In the genomic region with DNA sequence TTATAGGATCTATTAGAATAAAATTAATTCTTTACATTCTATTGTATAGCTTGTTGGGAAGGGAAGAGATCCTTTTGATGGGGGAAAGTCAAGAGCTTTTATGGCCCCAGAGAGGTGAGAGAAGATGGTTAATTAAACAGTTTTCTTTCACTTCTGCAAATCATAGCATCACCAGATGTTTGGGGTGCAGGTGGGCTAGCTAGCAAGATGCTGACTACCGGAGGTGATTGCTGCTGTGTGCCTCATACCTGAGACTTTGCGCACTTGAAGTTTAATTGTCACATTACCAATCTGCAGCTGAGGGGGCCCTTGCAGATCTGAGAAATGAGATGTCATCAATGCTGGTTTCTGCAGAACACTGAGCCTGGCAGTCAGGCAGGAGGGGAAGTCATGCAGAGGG, we compare ENCODE assay signal across 16 cellular contexts.
DNase-seq lines count a peak whose midpoint lies in the region; ATAC-seq and TF ChIP-seq lines count a peak whose summit lies in the region.
"Had no signal": no experiment of that assay in that cellular context is flagged by ENCODE, and none has a peak within 500 bp of the region (broad histone marks: within the 10 kb centered on the region; RNA-seq: fewer than 3 reads in every experiment).

No MANE protein-coding gene starts in this region.

- intact Hi-C loops in adrenal gland (cut with DNase I), result no loop called here
- intact Hi-C loops in psoas muscle (cut with DNase I), result no loop called here

- no peaks in the 10 kb centered on the region for H3K79me2 ChIP-seq in MM.1S (ENCODE audit: low read length)
- H3K79me2 ChIP-seq in osteoblast (ENCODE audit: insufficient read depth, low read length), result no peaks in the 10 kb centered on the region

- WGBS in adrenal gland, 4 donors, result 93 to 97% (median 95%) methylated on average over 2 of the region's 2 CpGs; no CpG with 5 or more reads in 1 of the 4 donors
- 88 to 94% (median 88%) methylated on average over 2 of the region's 2 CpGs for WGBS in psoas muscle, 3 donors

- H3K4me1 ChIP-seq in MM.1S (ENCODE audit: low read length) (no peaks in the 10 kb centered on the region), osteoblast (ENCODE audit: insufficient read depth, low read length) (no peaks in the 10 kb centered on the region), adrenal gland (replicated peaks in 1 of 2) (no peaks in the 10 kb centered on the region), psoas muscle (no peaks in the 10 kb centered on the region)
- H3K4me1 ChIP-seq: HAP-1 had no signal

- H3K9me3 ChIP-seq in MM.1S (replicated peaks; ENCODE audit: insufficient read depth, low read length), result no peaks in the 10 kb centered on the region
- no peaks in the 10 kb centered on the region for H3K9me3 ChIP-seq in osteoblast (ENCODE audit: low read depth, low read length)
- H3K9me3 ChIP-seq in adrenal gland (replicated peaks in 1 of 3), result no peaks in the 10 kb centered on the region
- H3K9me3 ChIP-seq in psoas muscle, result no peaks in the 10 kb centered on the region
- H3K9me3 ChIP-seq: HAP-1 had no signal

- H3K36me3 ChIP-seq in MM.1S (replicated peaks; ENCODE audit: insufficient read depth, low read length) (no peaks in the 10 kb centered on the region), osteoblast (ENCODE audit: insufficient read depth, low read length) (no peaks in the 10 kb centered on the region), adrenal gland (replicated peaks in 1 of 2) (no peaks in the 10 kb centered on the region), psoas muscle (ENCODE audit: insufficient read depth in 1 of 2, low read depth in 1 of 2) (no peaks in the 10 kb centered on the region)
- H3K36me3 ChIP-seq: HAP-1 had no signal

- DNase-seq in MM.1S (peak; percentile 50), RPMI8226 (peak; percentile 79), osteoblast (ENCODE audit: insufficient read length, low spot score, missing footprints) (peak; percentile 19), OCI-M2 (lab: John Stamatoyannopoulos, UW; ENCODE audit: unreplicated experiment) (no peak), adrenal gland (no peak), psoas muscle (no peak)
- DNase-seq: C1 segment of cervical spinal cord; Calu3; CD4-positive, alpha-beta memory T cell; COR-L47; DMS53; DMS79 treated with DMSO at 0.1 percent for 48 hours; GF-D8; GOT3; HFFc6 had no signal

- no peak overlapping the region for H3K4me3 ChIP-seq in MM.1S (ENCODE audit: low read length)
- no peak overlapping the region for H3K4me3 ChIP-seq in osteoblast (ENCODE audit: insufficient read depth, low read length)
- H3K4me3 ChIP-seq in adrenal gland, result no peak overlapping the region
- H3K4me3 ChIP-seq in psoas muscle, result no peak overlapping the region
- H3K4me3 ChIP-seq: HAP-1 had no signal

- no peak for ATAC-seq in psoas muscle

- H4K20me1 ChIP-seq in MM.1S (ENCODE audit: insufficient read depth, low read length), result no peaks in the 10 kb centered on the region
- no peaks in the 10 kb centered on the region for H4K20me1 ChIP-seq in osteoblast (ENCODE audit: insufficient read depth, low read length)

- no peaks in the 10 kb centered on the region for H3F3A ChIP-seq in MM.1S (ENCODE audit: insufficient read depth, low read length)

- H2AFZ ChIP-seq in MM.1S (ENCODE audit: low read length) (no peak overlapping the region), osteoblast (ENCODE audit: low read length) (no peak overlapping the region)

- no peak overlapping the region for H3K9ac ChIP-seq in MM.1S (ENCODE audit: low read length)

- H3K27ac ChIP-seq in MM.1S (ENCODE audit: low read length) (peak overlapping the region; percentile 24; the same call in 1 of the 2 replicates), osteoblast (ENCODE audit: low read depth, low read length) (no peak overlapping the region), adrenal gland (no peak overlapping the region), psoas muscle (no peak overlapping the region)

- no peak for TF ChIP-seq CTCF in MM.1S (IDR thresholded peaks at IDR 0.05; ENCODE audit: low read length)
- no peak for TF ChIP-seq CTCF in osteoblast (IDR thresholded peaks at IDR 0.05; ENCODE audit: extremely low read depth, low read depth, low read length)
- TF ChIP-seq CTCF in adrenal gland (IDR thresholded peaks at IDR 0.05), result no peak
- no peak for TF ChIP-seq CTCF in psoas muscle (IDR thresholded peaks at IDR 0.05)

- H3K9me2 ChIP-seq in MM.1S (replicated peaks; ENCODE audit: insufficient read depth, low read length), result no peaks in the 10 kb centered on the region

- H3K4me2 ChIP-seq in MM.1S (ENCODE audit: low read depth, low read length), result 0 out of 2 replicates have a peak overlapping the region, but pooled peaks have one; percentile 6
- no peak overlapping the region for H3K4me2 ChIP-seq in osteoblast (ENCODE audit: insufficient read depth, low read length)

- TF ChIP-seq POLR2A in adrenal gland (IDR thresholded peaks at IDR 0.05), result no peak

- H3K27me3 ChIP-seq in MM.1S (replicated peaks; ENCODE audit: insufficient read depth, low read length) (no peaks in the 10 kb centered on the region), osteoblast (ENCODE audit: insufficient read depth, low read length) (peaks cover 20% of the 10 kb centered on the region), adrenal gland (no peaks in the 10 kb centered on the region), psoas muscle (ENCODE audit: insufficient read depth in 3 of 3, low read length in 2 of 3) (no peaks in the 10 kb centered on the region)

Comparison
In these comparisons a context has a peak if more than half of its experiments do, and no peak if none do; other contexts are left out.
1. DNase-seq: peak in MM.1S (single experiment), RPMI8226 (single experiment) and osteoblast (single experiment); none in OCI-M2 (single experiment), adrenal gland (0 of 7) and psoas muscle (0 of 2).